ENCODE assay signal across 1 cellular context in genomic region chr16:54242199-54242598, GRCh38.
TF ChIP-seq lines count a peak whose summit lies in the region.

No MANE protein-coding gene starts in this region.

TF ChIP-seq in HepG2, 621 proteins besides CTCF, POLR2A, EP300 and RAD21 (continued from another document):
- TF ChIP-seq TEAD3 (CRISPR knock-in tag; optimal IDR thresholded peaks at IDR 0.05; ENCODE audit: borderline replicate concordance) (peak; percentile 11), SMC3 (IDR thresholded peaks at IDR 0.05; ENCODE audit: low read length) (peak; percentile 12; the same call in 1 of the 2 replicates), THAP9 (CRISPR knock-in tag; IDR thresholded peaks at IDR 0.05; ENCODE audit: borderline replicate concordance) (0 out of 2 replicates have a peak, but pooled peaks have one; percentile 27), TARDBP (CRISPR knock-in tag; IDR thresholded peaks at IDR 0.05) (0 out of 2 replicates have a peak, but pooled peaks have one; percentile 46)
